8 cellular contexts compared by ENCODE assay signal in the genomic region with DNA sequence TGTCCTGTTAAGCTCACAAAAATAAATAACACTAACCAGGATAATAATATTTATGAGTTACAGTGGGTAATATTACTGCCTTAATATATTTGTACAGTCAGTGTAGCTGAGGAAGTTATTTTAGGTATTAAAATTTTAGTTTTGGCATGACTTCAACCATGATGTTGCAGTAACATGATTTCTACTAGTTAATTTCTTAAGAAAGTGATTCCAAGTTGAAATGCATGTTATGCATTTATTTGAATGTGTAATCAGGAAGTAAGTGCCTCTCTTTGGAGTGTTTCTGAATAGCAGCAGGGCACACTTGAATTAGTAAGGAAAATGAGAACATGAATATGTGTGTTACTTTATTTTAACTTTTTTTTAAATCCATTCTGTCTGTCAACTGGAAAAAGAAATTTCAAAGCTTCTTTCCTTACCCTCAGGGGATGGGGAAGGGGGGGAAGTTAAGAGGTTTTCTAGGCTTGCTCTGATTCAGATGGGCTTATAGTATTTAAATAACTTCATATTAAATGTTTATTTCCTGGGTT.
"Had no signal": no experiment of that assay in that cellular context is flagged by ENCODE, and none has a peak within 500 bp of the region (broad histone marks: within the 10 kb centered on the region; RNA-seq: fewer than 3 reads in every experiment).

No MANE protein-coding gene starts in this region.

- FAIRE-seq: endometrium, frontal cortex, pancreas had no signal

- H3K27ac ChIP-seq: pancreas had no signal

- H3K9me3 ChIP-seq: pancreas had no signal

- H3K27me3 ChIP-seq: pancreas had no signal

- DNase-seq: activated CD4-positive, alpha-beta T cell treated with anti-CD3 and anti-CD28 coated beads, Interleukin-2, amount 10 ng/mL, durations not matched to agents 7 days and 5 days; activated CD4-positive, CD25-positive, alpha-beta regulatory T cell; activated CD8-positive, alpha-beta memory T cell treated with anti-CD3 and anti-CD28 coated beads for 24 hours; activated naive CD4-positive, alpha-beta T cell treated with anti-CD3 and anti-CD28 coated beads, Interleukin-2, amount 10 ng/mL, durations not matched to agents 7 days and 5 days; pancreas had no signal

- H3K4me3 ChIP-seq: pancreas had no signal

- H3K36me3 ChIP-seq: pancreas had no signal

- ATAC-seq: esophagus mucosa, pancreas had no signal
